ENCODE assay signal across 10 cellular contexts in genomic region chr10:26439436-26440090, GRCh38. TPM values are rescaled to one million over a fixed set of nuclear protein-coding genes. Genes with fewer than 3 reads are reported as not detected.
DNase-seq lines count a peak whose midpoint lies in the region; ATAC-seq and TF ChIP-seq lines count a peak whose summit lies in the region.
"Had no signal": no experiment of that assay in that cellular context is flagged by ENCODE, and none has a peak within 500 bp of the region (broad histone marks: within the 10 kb centered on the region; RNA-seq: fewer than 3 reads in every experiment).

No MANE protein-coding gene starts in this region.

- 74% methylated on average over 13 of the region's 13 CpGs for WGBS in prostate gland

- peak overlapping the region; percentile 94 for H3K4me2 ChIP-seq in OCI-LY1 (ENCODE audit: low read length)
- H3K4me2 ChIP-seq: SK-N-SH had no signal

- H3K27ac Mint-ChIP-seq in activated naive CD4-positive, alpha-beta T cell treated with anti-CD3 and anti-CD28 coated beads, Interleukin-2, amount 50 U/mL, for 24 hours: peak overlapping the region; percentile 90
- H3K27ac Mint-ChIP-seq in effector memory CD8-positive, alpha-beta T cell: peak overlapping the region; percentile 92 to 95

- no peaks in the 10 kb centered on the region for H4K20me1 ChIP-seq in OCI-LY1 (ENCODE audit: insufficient read depth, low read length)

- no peaks in the 10 kb centered on the region for H3K9me3 Mint-ChIP-seq in activated naive CD4-positive, alpha-beta T cell treated with anti-CD3 and anti-CD28 coated beads, Interleukin-2, amount 50 U/mL, for 24 hours
- H3K9me3 Mint-ChIP-seq in effector memory CD8-positive, alpha-beta T cell: peaks cover 1 to 10% of the 10 kb centered on the region in 2 donors

- H3K79me2 ChIP-seq in OCI-LY1 (ENCODE audit: insufficient read depth, low read length): peaks cover 64% of the 10 kb centered on the region

- TF ChIP-seq POLR2A in prostate gland (IDR thresholded peaks at IDR 0.05): no peak

- H3K9me2 ChIP-seq in OCI-LY1 (ENCODE audit: low read depth, low read length): no peaks in the 10 kb centered on the region
- H3K9me2 ChIP-seq: SK-N-SH had no signal

- no peaks in the 10 kb centered on the region for H3K27me3 Mint-ChIP-seq in activated naive CD4-positive, alpha-beta T cell treated with anti-CD3 and anti-CD28 coated beads, Interleukin-2, amount 50 U/mL, for 24 hours
- no peaks in the 10 kb centered on the region for H3K27me3 Mint-ChIP-seq in effector memory CD8-positive, alpha-beta T cell

- peak; percentile 12 for ATAC-seq in effector memory CD8-positive, alpha-beta T cell (replicated peaks)

- H3K4me3 ChIP-seq in OCI-LY1 (ENCODE audit: low read depth, low read length, poor library complexity, severe bottlenecking) (peak overlapping the region; percentile 90), prostate gland (peak overlapping the region in 1 of 2 donors; percentile 13)

- H3F3A ChIP-seq in OCI-LY1 (ENCODE audit: insufficient read depth, low read length): peaks cover 6% of the 10 kb centered on the region; the same call in 1 of the 2 replicates

- no peak overlapping the region for H2AFZ ChIP-seq in OCI-LY1 (ENCODE audit: low read length)

- TF ChIP-seq CTCF in OCI-LY1 (IDR thresholded peaks at IDR 0.05; ENCODE audit: low read length): no peak
- TF ChIP-seq CTCF in prostate gland (IDR thresholded peaks at IDR 0.05): no peak

- H3K4me3 Mint-ChIP-seq in activated naive CD4-positive, alpha-beta T cell treated with anti-CD3 and anti-CD28 coated beads, Interleukin-2, amount 50 U/mL, for 24 hours: peak overlapping the region; percentile 96
- peak overlapping the region; percentile 81 to 93 for H3K4me3 Mint-ChIP-seq in effector memory CD8-positive, alpha-beta T cell

- H3K4me1 ChIP-seq in OCI-LY1 (ENCODE audit: insufficient read depth, low read length, severe bottlenecking) (peaks cover 55% of the 10 kb centered on the region), prostate gland (replicated peaks) (no peaks in the 10 kb centered on the region)

- peak overlapping the region; percentile 96 for H3K9ac ChIP-seq in OCI-LY1 (ENCODE audit: low read length)
- H3K9ac ChIP-seq: SK-N-SH had no signal

- DNase-seq in activated naive CD4-positive, alpha-beta T cell (lab: John Stamatoyannopoulos, UW): no peak
- DNase-seq in effector memory CD8-positive, alpha-beta T cell: peak in 1 of 3 experiments; percentile 25
- DNase-seq in substantia nigra (lab: John Stamatoyannopoulos, UW) (no peak), OCI-M1 (lab: John Stamatoyannopoulos, UW) (no peak), prostate gland (ENCODE audit: low spot score) (no peak)
- no peak for DNase-seq in activated CD4-positive, CD25-positive, alpha-beta regulatory T cell (lab: John Stamatoyannopoulos, UW)
- DNase-seq: NCI-H1436 had no signal

- H3K9me3 ChIP-seq in OCI-LY1 (ENCODE audit: low read length) (no peaks in the 10 kb centered on the region), prostate gland (no peaks in the 10 kb centered on the region)
- H3K9me3 ChIP-seq: SK-N-SH had no signal

- H3K4me1 Mint-ChIP-seq in activated naive CD4-positive, alpha-beta T cell treated with anti-CD3 and anti-CD28 coated beads, Interleukin-2, amount 50 U/mL, for 24 hours: peaks cover 68% of the 10 kb centered on the region
- H3K4me1 Mint-ChIP-seq in effector memory CD8-positive, alpha-beta T cell (ENCODE audit: low read depth in 2 of 2): peaks cover 45 to 68% of the 10 kb centered on the region in 2 donors

- H3K27ac ChIP-seq in OCI-LY1 (ENCODE audit: low read depth, low read length, poor library complexity, severe bottlenecking) (peak overlapping the region; percentile 96), substantia nigra (ENCODE audit: low read depth, low read length, poor library complexity, severe bottlenecking) (peak overlapping the region; percentile 53), prostate gland (no peak overlapping the region)

- peaks cover 17% of the 10 kb centered on the region for H3K36me3 Mint-ChIP-seq in activated naive CD4-positive, alpha-beta T cell treated with anti-CD3 and anti-CD28 coated beads, Interleukin-2, amount 50 U/mL, for 24 hours
- H3K36me3 Mint-ChIP-seq in effector memory CD8-positive, alpha-beta T cell (ENCODE audit: insufficient read depth): peaks cover 29% of the 10 kb centered on the region

- H3K27me3 ChIP-seq in OCI-LY1 (ENCODE audit: insufficient read depth, low read length): no peaks in the 10 kb centered on the region
- peaks cover 4% of the 10 kb centered on the region for H3K27me3 ChIP-seq in prostate gland (replicated peaks; ENCODE audit: insufficient read depth)

- intact Hi-C loops in prostate gland (cut with DNase I): no loop called here

- H3K36me3 ChIP-seq in OCI-LY1 (ENCODE audit: insufficient read depth, low read length): peaks cover 51% of the 10 kb centered on the region
- H3K36me3 ChIP-seq in prostate gland: no peaks in the 10 kb centered on the region

RNA-seq across cellular contexts. Expression of gene APBB1IP, which starts 1.4 kb away (rescaled TPM):
- 1 to 10 TPM; 1.3 to 3.1 TPM for total RNA-seq in prostate gland

Comparison
In these comparisons a context has a peak if more than half of its experiments do, and no peak if none do; other contexts are left out.
1. H3K27ac ChIP-seq: peak in OCI-LY1 (single experiment) and substantia nigra (single experiment); none in prostate gland (0 of 2).